ENCODE assay signal across 8 cellular contexts in genomic region chr14:22900088-22900799, GRCh38. TPM values are rescaled to one million over a fixed set of nuclear protein-coding genes. Genes with fewer than 3 reads are reported as not detected.
DNase-seq lines count a peak whose midpoint lies in the region; ATAC-seq and TF ChIP-seq lines count a peak whose summit lies in the region.

No MANE protein-coding gene starts in this region.

- no peaks in the 10 kb centered on the region for H3K27me3 Mint-ChIP-seq in T-cell

- H3K4me3 ChIP-seq in BJ (ENCODE audit: low read depth, low read length) (no peak overlapping the region), coronary artery (no peak overlapping the region), left lung (no peak overlapping the region), testis (no peak overlapping the region)

- H3K4me3 Mint-ChIP-seq in T-cell = no peak overlapping the region

- WGBS in testis, 2 donors = 48 to 54% methylated on average over 3 of the region's 3 CpGs

- peaks cover 0 to 10% of the 10 kb centered on the region in 2 donors for H3K4me1 ChIP-seq in left lung
- no peaks in the 10 kb centered on the region for H3K4me1 ChIP-seq in testis

- ATAC-seq in GM18868 (IDR thresholded peaks at IDR 0.05; ENCODE audit: unreplicated experiment) (peak; percentile 55), T-cell (replicated peaks in 1 of 4) (peak; percentile 73 to 81 (median 80)), left lung (peak; percentile 80), GM21360 (IDR thresholded peaks at IDR 0.05; ENCODE audit: unreplicated experiment) (no peak)

- POLR2A ChIA-PET in BJ (lab: Charles Lee) (interaction anchor here (0.5 kb wide), 1 partner anchor 16 kb away, joined by 5 read pairs; no protein-coding TSS in a partner anchor), T-cell (lab: Charles Lee) (interaction anchor here (0.5 to 1.3 kb wide), 2 partner anchors 13 to 19 kb away, joined by 4 to 7 read pairs; partner anchors contain the start of gene RBM23 (in 1 of the 2))

- intact Hi-C loops in left lung (cut with DNase I) = no loop called here
- intact Hi-C loops in testis (cut with DNase I; ENCODE audit: low total_unique reads) = no loop called here

- H3K9me3 ChIP-seq in left lung (no peaks in the 10 kb centered on the region), testis (no peaks in the 10 kb centered on the region)

- H3K36me3 Mint-ChIP-seq in T-cell = peaks cover 36% of the 10 kb centered on the region

- DNase-seq in BJ (ENCODE audit: low read depth) (no peak), NCI-H1092 treated with DMSO at 0.1 percent for 48 hours (lab: John Stamatoyannopoulos, UW) (peak; percentile 21), T-cell (peak in 25 of 34 experiments; percentile 17 to 59 (median 39)), coronary artery (ENCODE audit: low spot score) (no peak), left lung (no peak), testis (peak; percentile 51)

- peak; percentile 73 for TF ChIP-seq CTCF in BJ (IDR thresholded peaks at IDR 0.05; ENCODE audit: insufficient read depth, low read depth, low read length)
- TF ChIP-seq CTCF in coronary artery (IDR thresholded peaks at IDR 0.05) = peak; percentile 49
- TF ChIP-seq CTCF in left lung (IDR thresholded peaks at IDR 0.05) = peak; percentile 28 to 41
- peak in 1 of 3 experiments; percentile 45 for TF ChIP-seq CTCF in testis (IDR thresholded peaks at IDR 0.05)

- H3K27ac ChIP-seq in coronary artery (peak overlapping the region in 1 of 2 donors; percentile 58), left lung (no peak overlapping the region), testis (no peak overlapping the region)

- CTCF ChIA-PET in BJ (lab: Yijun Ruan, JAX) (interaction anchor here (0.5 to 10.4 kb wide), 25 partner anchors 10 to 386 kb away, joined by 3 to 95 read pairs (median 5); partner anchors contain the start of genes HOMEZ, LRP10, PRMT5 and REM2), T-cell (lab: Charles Lee) (interaction anchor here (0.6 to 2.7 kb wide), 24 partner anchors 10 to 343 kb away, joined by 3 to 23 read pairs (median 5); partner anchors contain the start of genes LRP10 (in 1 of the 2) and REM2 (in 1 of the 2))

- H3K36me3 ChIP-seq in BJ (ENCODE audit: control insufficient read depth, insufficient read depth, low read length) = peaks cover 21% of the 10 kb centered on the region
- peaks cover 0 to 62% of the 10 kb centered on the region in 2 donors for H3K36me3 ChIP-seq in left lung
- H3K36me3 ChIP-seq in testis (ENCODE audit: low read depth, missing control alignments) = no peaks in the 10 kb centered on the region

- H3K27me3 ChIP-seq in BJ (ENCODE audit: control insufficient read depth, insufficient read depth, low read length) (no peaks in the 10 kb centered on the region), left lung (no peaks in the 10 kb centered on the region), testis (no peaks in the 10 kb centered on the region)

- peaks cover 8 to 11% (median 9%) of the 10 kb centered on the region in 3 donors for H3K4me1 Mint-ChIP-seq in T-cell

- no peaks in the 10 kb centered on the region for H3K9me3 Mint-ChIP-seq in T-cell

- no peak for TF ChIP-seq POLR2A in testis (IDR thresholded peaks at IDR 0.05)

- H3K27ac Mint-ChIP-seq in T-cell = peak overlapping the region in 1 of 2 donors; percentile 41

RNA-seq across cellular contexts. Expression of gene REM2, which starts 17.2 kb away (rescaled TPM):
- 0.05 and 0.10 TPM in 2 replicates for polyA plus RNA-seq in BJ (2011; rRNA removed)
- polyA minus RNA-seq in BJ (2011; rRNA and poly(A)+ RNA removed) = 0.10 and 0.43 TPM in 2 replicates
- 10 to 100 TPM in 1 of 5 donors, 1 to 10 TPM in 4; 4.1 to 10.6 (median 6.2) TPM for total RNA-seq in T-cell
- under 1 TPM; 0.29 to 0.73 TPM for total RNA-seq in left lung
- total RNA-seq in testis = 1 to 10 TPM; 2.9 to 4.8 TPM
- 2.4 TPM for polyA plus RNA-seq in testis (ENCODE audit: insufficient read depth, low read depth, low replicate concordance)

RNA-seq across cellular contexts. Expression of gene RBM23, which starts 18.7 kb away (rescaled TPM):
- polyA plus RNA-seq in BJ (2011; rRNA removed) (54.1 and 60.9 TPM in 2 replicates), testis (ENCODE audit: insufficient read depth, low read depth, low replicate concordance) (73.7 TPM)
- polyA minus RNA-seq in BJ (2011; rRNA and poly(A)+ RNA removed) = 55.6 and 56.3 TPM in 2 replicates
- total RNA-seq in T-cell (100 to 1,000 TPM in 1 of 5 donors, 10 to 100 TPM in 4; 88.7 to 102 (median 94.7) TPM), left lung (10 to 100 TPM; 64.9 to 81.8 TPM), testis (100 to 1,000 TPM in 1 of 2 donors, 10 to 100 TPM in 1; 93.3 to 115 TPM)

RNA-seq across cellular contexts. Expression of gene LRP10, which starts 28.7 kb away (rescaled TPM):
- polyA plus RNA-seq in BJ (2011; rRNA removed) (124 and 308 TPM in 2 replicates), testis (ENCODE audit: insufficient read depth, low read depth, low replicate concordance) (58.2 TPM)
- 190 and 213 TPM in 2 replicates for polyA minus RNA-seq in BJ (2011; rRNA and poly(A)+ RNA removed)
- total RNA-seq in T-cell (100 to 1,000 TPM in 1 of 5 donors, 10 to 100 TPM in 4; 67.0 to 103 (median 89.9) TPM), left lung (100 to 1,000 TPM; 141 to 147 TPM), testis (10 to 100 TPM; 41.3 to 67.7 TPM)

RNA-seq across cellular contexts. Expression of gene PRMT5, which starts 28.9 kb away (rescaled TPM):
- polyA plus RNA-seq in BJ (2011; rRNA removed) (128 and 152 TPM in 2 replicates), testis (ENCODE audit: insufficient read depth, low read depth, low replicate concordance) (73.9 TPM)
- 70.0 and 141 TPM in 2 replicates for polyA minus RNA-seq in BJ (2011; rRNA and poly(A)+ RNA removed)
- total RNA-seq in T-cell (10 to 100 TPM; 17.7 to 45.3 (median 37.5) TPM), left lung (10 to 100 TPM; 48.7 to 73.3 TPM), testis (10 to 100 TPM; 62.4 to 76.8 TPM)

RNA-seq across cellular contexts. Expression of gene HAUS4, which starts 56.6 kb away (rescaled TPM):
- polyA plus RNA-seq in BJ (2011; rRNA removed) (23.5 and 26.4 TPM in 2 replicates), testis (ENCODE audit: insufficient read depth, low read depth, low replicate concordance) (22.4 TPM)
- 8.2 and 10.7 TPM in 2 replicates for polyA minus RNA-seq in BJ (2011; rRNA and poly(A)+ RNA removed)
- total RNA-seq in T-cell (10 to 100 TPM; 19.2 to 37.1 (median 23.8) TPM), left lung (10 to 100 TPM; 47.6 to 51.4 TPM), testis (10 to 100 TPM; 26.4 to 30.5 TPM)

Comparison
In these comparisons a context has a peak if more than half of its experiments do, and no peak if none do; other contexts are left out.
1. DNase-seq: peak in NCI-H1092 treated with DMSO at 0.1 percent for 48 hours (single experiment), T-cell (25 of 34) and testis (single experiment); none in BJ (single experiment), coronary artery (single experiment) and left lung (0 of 2).